Comparison of ENCODE assay signal across 18 cellular contexts in the genomic region with DNA sequence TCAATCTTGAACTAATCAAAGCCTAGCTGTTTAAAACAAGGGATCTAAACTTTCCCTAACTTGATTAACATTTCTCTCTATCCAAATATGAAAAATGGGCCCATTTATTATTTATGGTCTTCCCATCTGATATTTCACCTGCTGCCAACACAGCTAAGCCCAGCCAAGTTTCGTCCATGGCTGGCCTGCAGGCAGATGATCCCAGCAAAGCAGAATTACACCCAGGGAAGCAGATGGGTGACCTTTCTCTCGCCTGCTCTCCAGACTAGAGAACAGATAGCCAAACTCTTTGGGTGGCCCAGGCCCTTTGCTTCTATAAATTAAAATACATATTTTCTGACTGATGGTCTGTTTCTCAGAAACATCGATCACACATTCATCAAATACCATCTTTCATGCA.
DNase-seq lines count a peak whose midpoint lies in the region; ATAC-seq and TF ChIP-seq lines count a peak whose summit lies in the region.
"Had no signal": no experiment of that assay in that cellular context is flagged by ENCODE, and none has a peak within 500 bp of the region (broad histone marks: within the 10 kb centered on the region; RNA-seq: fewer than 3 reads in every experiment).

No MANE protein-coding gene starts in this region.

- DNase-seq in NCI-H2171 treated with DMSO at 0.1 percent for 48 hours (lab: John Stamatoyannopoulos, UW) (peak; percentile 47), NCI-H2171 (lab: John Stamatoyannopoulos, UW) (no peak), BE2C (peak; percentile 24), NCI-H524 (lab: John Stamatoyannopoulos, UW) (peak; percentile 1 to 56), iPS-NIHi7 (ENCODE audit: extremely low spot score) (peak; percentile 29), amniotic stem cell (lab: John Stamatoyannopoulos, UW) (no peak)
- DNase-seq: 8988T, COR-L47, IMR-90, NCI-H1436, NCI-H2081, OCI-M1, SHP77 treated with DMSO at 0.1 percent for 48 hours had no signal

- ATAC-seq in GM18873 (IDR thresholded peaks at IDR 0.05; ENCODE audit: low FRiP score, unreplicated experiment) (no peak), GM19452 (IDR thresholded peaks at IDR 0.05; ENCODE audit: unreplicated experiment) (no peak)
- ATAC-seq: GM12878, GM23338, HCT116 had no signal

- H3K9me3 ChIP-seq in BE2C: no peaks in the 10 kb centered on the region

- no peak overlapping the region for H3K4me3 ChIP-seq in BE2C (ENCODE audit: low read depth, low read length)
- H3K4me3 ChIP-seq: GM12878, GM23338 had no signal

- TF ChIP-seq CTCF in BE2C (IDR thresholded peaks at IDR 0.05; ENCODE audit: low read depth, low read length): no peak

- no peaks in the 10 kb centered on the region for H3K27me3 ChIP-seq in BE2C

- no peaks in the 10 kb centered on the region; the same call in 1 of the 2 replicates for H3K4me1 ChIP-seq in BE2C

- H3K36me3 ChIP-seq in BE2C: no peaks in the 10 kb centered on the region

Comparison
In these comparisons a context has a peak if more than half of its experiments do, and no peak if none do; other contexts are left out.
1. DNase-seq: peak in NCI-H2171 treated with DMSO at 0.1 percent for 48 hours (single experiment), BE2C (single experiment), NCI-H524 (2 of 2) and iPS-NIHi7 (single experiment); none in NCI-H2171 (single experiment) and amniotic stem cell (single experiment).